In genomic region chr3:126983276-126983652, GRCh38 we compare ENCODE assay signal across 1 cellular context.
TF ChIP-seq lines count a peak whose summit lies in the region.

No MANE protein-coding gene starts in this region.

TF ChIP-seq in GM23338, 12 proteins besides CTCF, POLR2A, EP300 and RAD21 (continued from another document):
- TF ChIP-seq ETS1 (IDR thresholded peaks at IDR 0.05), result no peak
- TF ChIP-seq EZH2 (IDR thresholded peaks at IDR 0.05; ENCODE audit: low read depth, unreplicated experiment), result no peak
- TF ChIP-seq ZNF331 (CRISPR knock-in tag; IDR thresholded peaks at IDR 0.05; ENCODE audit: low read depth), result no peak
- no peak for TF ChIP-seq POLR2AphosphoS5 (IDR thresholded peaks at IDR 0.05; ENCODE audit: low read depth)
- no peak for TF ChIP-seq ZNF114 (CRISPR knock-in tag; IDR thresholded peaks at IDR 0.05)
